Comparison of ENCODE assay signal across 8 cellular contexts in the genomic region with DNA sequence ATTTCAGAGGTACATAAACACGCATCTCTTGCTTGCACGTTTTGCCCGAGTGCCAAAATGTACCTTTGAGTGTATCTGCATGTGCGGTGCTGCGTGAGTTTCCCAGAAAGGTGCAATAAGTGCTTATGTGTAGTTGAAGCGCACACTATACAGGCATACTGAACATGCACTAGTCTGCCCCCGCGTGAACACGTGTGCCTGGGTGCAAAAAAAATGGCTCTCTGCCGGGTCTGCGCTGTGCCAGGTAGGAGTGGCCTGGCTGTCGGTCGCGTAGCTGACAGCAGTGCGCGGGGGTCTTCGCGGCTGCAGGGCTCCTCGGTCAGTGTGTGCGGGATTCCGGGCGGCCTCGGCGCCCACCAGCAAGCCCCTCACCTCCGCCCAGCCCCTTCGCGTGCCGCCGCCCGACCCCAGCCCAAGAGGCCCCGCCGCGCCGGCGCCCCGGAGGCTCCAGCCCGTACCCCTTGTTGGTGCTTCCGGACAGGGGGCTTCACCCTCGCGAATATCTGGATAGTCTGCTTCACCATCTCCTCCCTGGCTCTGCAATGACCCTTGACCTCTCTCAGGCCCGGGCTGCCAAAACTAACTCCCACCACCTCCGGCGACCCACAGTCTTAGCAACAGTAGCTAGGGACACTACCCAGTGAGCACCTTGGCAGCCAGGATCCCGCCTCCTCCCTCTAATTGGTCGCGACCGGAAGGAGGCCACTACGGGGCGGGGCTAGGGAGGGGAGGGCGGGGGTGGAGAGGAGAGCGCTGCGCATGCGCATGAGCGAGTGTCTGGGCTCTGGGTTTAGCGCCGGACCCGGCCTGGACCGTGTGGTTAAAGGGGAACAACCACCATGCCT. TPM values are rescaled to one million over a fixed set of nuclear protein-coding genes. Genes with fewer than 3 reads are reported as not detected.
DNase-seq lines count a peak whose midpoint lies in the region; ATAC-seq and TF ChIP-seq lines count a peak whose summit lies in the region.

Gene KIF6 (minus strand): TSS at position 622 of the 845 bp plus-strand sequence. CDS start 98 bp downstream, at position 524.

- no peak within 1 kb of the TSS for H2AK5ac ChIP-seq in IMR-90 (ENCODE audit: low read depth, low read length)

- TF ChIP-seq CTCF in Calu3 (IDR thresholded peaks at IDR 0.05; ENCODE audit: unreplicated experiment) (no peak), IMR-90 (conservative IDR thresholded peaks at IDR 0.05; ENCODE audit: low read depth, low read length) (no peak), neural progenitor cell (IDR thresholded peaks at IDR 0.05) (no peak)

- no peak within 1 kb of the TSS for H3K56ac ChIP-seq in IMR-90 (ENCODE audit: extremely low read depth, insufficient read depth, low read length)

- H2BK120ac ChIP-seq in IMR-90 (ENCODE audit: low read depth, low read length) = no peak within 1 kb of the TSS

- no peaks in the 10 kb centered on the region for H3K9me3 ChIP-seq in IMR-90 (ENCODE audit: control insufficient read depth, insufficient read depth, low read length)
- no peaks in the 10 kb centered on the region for H3K9me3 ChIP-seq in neural progenitor cell (ENCODE audit: low read depth)

- WGBS in IMR-90 (ENCODE audit: extremely low coverage in 2 of 2, insufficient read length in 1 of 2), 2 experiments = 7% methylated on average over 10 of the region's 58 CpGs; no CpG with 5 or more reads in 1 of the 2 experiments

- peak within 1 kb of the TSS; percentile 30; the same call in 1 of the 2 replicates for H3K18ac ChIP-seq in IMR-90 (ENCODE audit: low read depth, low read length)

- DNase-seq in Calu3 (peak; percentile 31), IMR-90 (peak; percentile 73), RPMI7951 (ENCODE audit: low read depth) (peak; percentile 91), foreskin melanocyte (peak; percentile 77), neural progenitor cell (ENCODE audit: low spot score) (peak; percentile 98)
- DNase-seq in activated naive CD4-positive, alpha-beta T cell treated with Interleukin-2 at 50 U/mL for 16 hours = peak; percentile 67
- peak; percentile 80 to 87 for DNase-seq in stimulated activated naive CD8-positive, alpha-beta T cell treated with anti-CD3 and anti-CD28 coated beads, Interleukin-15, amount 100 ng/mL, for 72 hours

- H3K27ac ChIP-seq in IMR-90 (ENCODE audit: insufficient read depth, low read length) (no peak within 1 kb of the TSS), neural progenitor cell (no peak within 1 kb of the TSS)

- H3K4me2 ChIP-seq in IMR-90 (ENCODE audit: low read depth, low read length) (peak within 1 kb of the TSS; percentile 88), neural progenitor cell (peak within 1 kb of the TSS; percentile 70)

- dilution Hi-C loops in IMR-90 (cut with HindIII; ENCODE audit: low sequenced_read_pairs, unreplicated experiment) = no loop called here

- H3K4me3 Mint-ChIP-seq in Calu3 (ENCODE audit: low read depth, unreplicated experiment) = no peak within 1 kb of the TSS
- H3K4me3 Mint-ChIP-seq in neural progenitor cell = peak within 1 kb of the TSS; percentile 97
- H3K4me3 Mint-ChIP-seq in stimulated activated naive CD8-positive, alpha-beta T cell treated with anti-CD3 and anti-CD28 coated beads, Interleukin-15, amount 100 ng/mL, for 72 hours = peak within 1 kb of the TSS; percentile 96 to 100

- TF ChIP-seq POLR2A in IMR-90 (IDR thresholded peaks at IDR 0.05; ENCODE audit: low read depth, low read length) = no peak

- H3K27ac Mint-ChIP-seq in Calu3 (ENCODE audit: unreplicated experiment) (no peak within 1 kb of the TSS), neural progenitor cell (peak within 1 kb of the TSS; percentile 87)
- H3K27ac Mint-ChIP-seq in stimulated activated naive CD8-positive, alpha-beta T cell treated with anti-CD3 and anti-CD28 coated beads, Interleukin-15, amount 100 ng/mL, for 72 hours = peak within 1 kb of the TSS; percentile 95 to 98

- peak; percentile 99 for ATAC-seq in GM21526 (IDR thresholded peaks at IDR 0.05; ENCODE audit: low FRiP score, unreplicated experiment)
- peak; percentile 100 for ATAC-seq in IMR-90 (ENCODE audit: low read depth)
- peak; percentile 99 for ATAC-seq in stimulated activated naive CD8-positive, alpha-beta T cell treated with anti-CD3 and anti-CD28 coated beads, Interleukin-15, amount 100 ng/mL, for 72 hours

- no peak within 1 kb of the TSS; the same call in 1 of the 2 replicates for H3K14ac ChIP-seq in IMR-90 (replicated peaks; ENCODE audit: low read depth, low read length)

- H3K36me3 ChIP-seq in IMR-90 (ENCODE audit: control insufficient read depth, insufficient read depth, low read length) (no peaks in the 10 kb centered on the region), neural progenitor cell (no peaks in the 10 kb centered on the region)

- H3K4me3 ChIP-seq in IMR-90 (ENCODE audit: insufficient read depth, low read depth, low read length) (peak within 1 kb of the TSS; percentile 79), neural progenitor cell (peak within 1 kb of the TSS; percentile 64)

- in situ Hi-C loops in IMR-90 (cut with MboI; ENCODE audit: low sequenced_read_pairs) = no loop called here

- H3K27me3 Mint-ChIP-seq in Calu3 (ENCODE audit: unreplicated experiment) = no peaks in the 10 kb centered on the region
- peaks cover 4% of the 10 kb centered on the region for H3K27me3 Mint-ChIP-seq in neural progenitor cell (ENCODE audit: insufficient read depth, low read depth)
- H3K27me3 Mint-ChIP-seq in stimulated activated naive CD8-positive, alpha-beta T cell treated with anti-CD3 and anti-CD28 coated beads, Interleukin-15, amount 100 ng/mL, for 72 hours = no peaks in the 10 kb centered on the region

- peak within 1 kb of the TSS; percentile 26 for H2AK9ac ChIP-seq in IMR-90 (replicated peaks; ENCODE audit: low read depth, low read length, poor library complexity)

- H4K20me1 ChIP-seq in IMR-90 (ENCODE audit: insufficient read depth, low read length) = no peaks in the 10 kb centered on the region
- H4K20me1 ChIP-seq in neural progenitor cell (ENCODE audit: low read depth) = no peaks in the 10 kb centered on the region

- H3K4ac ChIP-seq in IMR-90 (ENCODE audit: low read depth, low read length) = peak within 1 kb of the TSS; percentile 12; the same call in 1 of the 2 replicates

- no peaks in the 10 kb centered on the region for H3K27me3 ChIP-seq in IMR-90 (ENCODE audit: control insufficient read depth, insufficient read depth, low read length)
- H3K27me3 ChIP-seq in neural progenitor cell = no peaks in the 10 kb centered on the region

- peak within 1 kb of the TSS; percentile 60; the same call in 1 of the 2 replicates for H4K5ac ChIP-seq in IMR-90 (ENCODE audit: low read depth, low read length)

- H4K91ac ChIP-seq in IMR-90 (ENCODE audit: insufficient read depth, low read depth, low read length) = no peak within 1 kb of the TSS

- H3K36me3 Mint-ChIP-seq in Calu3 (ENCODE audit: insufficient read depth, unreplicated experiment) (no peaks in the 10 kb centered on the region), neural progenitor cell (no peaks in the 10 kb centered on the region)

- TF ChIP-seq RAD21 in IMR-90 (IDR thresholded peaks at IDR 0.05; ENCODE audit: low read length) = no peak

- BruUV-seq in Calu3 (replicated peaks; lab: Mats Ljungman, UMichigan) (no TSS peak), IMR-90 (replicated peaks; lab: Mats Ljungman, UMichigan) (no TSS peak)

- no peaks in the 10 kb centered on the region for H3K79me2 ChIP-seq in neural progenitor cell (ENCODE audit: low read depth)

- H3F3A ChIP-seq in neural progenitor cell (ENCODE audit: low read depth) = no peaks in the 10 kb centered on the region

- POLR2A ChIA-PET in IMR-90 (lab: Charles Lee; ENCODE audit: unreplicated experiment) = no interaction called here

- peak within 1 kb of the TSS; percentile 53 for H3K9ac ChIP-seq in IMR-90 (ENCODE audit: low read depth, low read length)
- no peak within 1 kb of the TSS for H3K9ac ChIP-seq in neural progenitor cell

- H4K8ac ChIP-seq in IMR-90 (ENCODE audit: low read depth in 2 of 2, low read length in 2 of 2) = peak within 1 kb of the TSS; percentile 61 to 97

- H2BK15ac ChIP-seq in IMR-90 (ENCODE audit: low read depth, low read length) = no peak within 1 kb of the TSS

- H3K4me1 Mint-ChIP-seq in Calu3 (ENCODE audit: low read depth, unreplicated experiment) (no peaks in the 10 kb centered on the region), neural progenitor cell (peaks cover 3% of the 10 kb centered on the region)
- H3K4me1 Mint-ChIP-seq in stimulated activated naive CD8-positive, alpha-beta T cell treated with anti-CD3 and anti-CD28 coated beads, Interleukin-15, amount 100 ng/mL, for 72 hours = peaks cover 15% of the 10 kb centered on the region

- H3K9me1 ChIP-seq in IMR-90 (ENCODE audit: insufficient read depth, low read length) = 0 out of 2 replicates have a peak, but pooled peaks cover 2% of the 10 kb centered on the region

- intact Hi-C loops in Calu3 (cut with micrococcal nuclease; ENCODE audit: unreplicated experiment) (no loop called here), IMR-90 (cut with micrococcal nuclease) (loop anchor here (1.0 to 5.0 kb wide), 2 partner anchors 66 to 167 kb away; no protein-coding TSS in a partner anchor)

- CTCF ChIA-PET in Calu3 (lab: Charles Lee) (no interaction called here), IMR-90 (lab: Yijun Ruan, JAX) (no interaction called here)

- H2AFZ ChIP-seq in IMR-90 (replicated peaks; ENCODE audit: low read length, poor library complexity) = peak within 1 kb of the TSS; percentile 98
- H2AFZ ChIP-seq in neural progenitor cell (replicated peaks) = peak within 1 kb of the TSS; percentile 94

- H2BK5ac ChIP-seq in IMR-90 (ENCODE audit: low read depth, low read length, poor library complexity, severe bottlenecking) = no peak within 1 kb of the TSS

- H3K4me1 ChIP-seq in IMR-90 (ENCODE audit: control insufficient read depth, insufficient read depth, low read length) (no peaks in the 10 kb centered on the region; the same call in 1 of the 2 replicates), neural progenitor cell (no peaks in the 10 kb centered on the region)

- H3K79me1 ChIP-seq in IMR-90 (ENCODE audit: low read depth in 1 of 2, low read length in 2 of 2) = no peaks in the 10 kb centered on the region

- H3K9me3 Mint-ChIP-seq in Calu3 (ENCODE audit: low read depth, unreplicated experiment) (no peaks in the 10 kb centered on the region), neural progenitor cell (no peaks in the 10 kb centered on the region)
- no peaks in the 10 kb centered on the region for H3K9me3 Mint-ChIP-seq in stimulated activated naive CD8-positive, alpha-beta T cell treated with anti-CD3 and anti-CD28 coated beads, Interleukin-15, amount 100 ng/mL, for 72 hours

- no peak within 1 kb of the TSS for H3K23ac ChIP-seq in IMR-90 (ENCODE audit: low read depth, low read length)

- H2BK20ac ChIP-seq in IMR-90 (ENCODE audit: low read depth, low read length) = no peak within 1 kb of the TSS

TF ChIP-seq in IMR-90, 13 proteins besides CTCF, POLR2A, EP300 and RAD21 (continues in another document):
- TF ChIP-seq MAZ (IDR thresholded peaks at IDR 0.05; ENCODE audit: borderline replicate concordance, low read depth, low read length) = peak; percentile 87

RNA-seq across cellular contexts. Expression of gene KIF6, which starts in this region (rescaled TPM):
- total RNA-seq in Calu3 (2022) = 0.45 TPM in 1 of 2 replicates, not detected in the other
- total RNA-seq in IMR-90 (2012; rRNA removed) = under 0.01 TPM in 1 of 2 replicates, not detected in the other
- polyA plus RNA-seq in IMR-90 (2012; rRNA removed) = 0.09 and 0.10 TPM in 2 replicates
- polyA plus RNA-seq in IMR-90 (2012; cell fraction: cytosol; rRNA removed) = 0.01 and 0.03 TPM in 2 replicates
- 0.03 TPM in 1 of 2 replicates, not detected in the other for polyA plus RNA-seq in IMR-90 (2012; cell fraction: nucleus; rRNA removed; ENCODE audit: low replicate concordance)
- 2.6 and 4.9 TPM in 2 replicates for total RNA-seq in RPMI7951 (2014; rRNA removed; shearing (Covaris generic))
- total RNA-seq in neural progenitor cell (ENCODE audit: low replicate concordance) = 0.59 and 2.7 TPM in 2 replicates

Comparison
In these comparisons a context has a peak if more than half of its experiments do, and no peak if none do; other contexts are left out.
1. Peak in DNase-seq in Calu3; RNA of the gene not detected or under 1 TPM.
2. Peak in DNase-seq, ATAC-seq, H3K4me3 ChIP-seq, H3K9ac ChIP-seq and H3K4me2 ChIP-seq in IMR-90; RNA of the gene not detected or under 1 TPM.
3. DNase-seq: peak in every context shown above with its lines; median percentile 98 in neural progenitor cell; 91 in RPMI7951; 84 in stimulated activated naive CD8-positive, alpha-beta T cell treated with anti-CD3 and anti-CD28 coated beads, Interleukin-15, amount 100 ng/mL, for 72 hours; 77 in foreskin melanocyte; 73 in IMR-90; 67 in activated naive CD4-positive, alpha-beta T cell treated with Interleukin-2 at 50 U/mL for 16 hours; 31 in Calu3.